8 cellular contexts compared by ENCODE assay signal in genomic region chr2:191013876-191014652, GRCh38. TPM values are rescaled to one million over a fixed set of nuclear protein-coding genes. Genes with fewer than 3 reads are reported as not detected.
DNase-seq lines count a peak whose midpoint lies in the region; ATAC-seq and TF ChIP-seq lines count a peak whose summit lies in the region.

STAT1 (minus strand) TSS chr2:191014171; CDS start chr2:191010003, 4,168 bp downstream.

- intact Hi-C loops in stomach (cut with DNase I; ENCODE audit: low total_unique reads) = no loop called here

- H3K36me3 ChIP-seq in RWPE2 (ENCODE audit: low read depth) (peaks cover 31% of the 10 kb centered on the region), neural cell (ENCODE audit: insufficient read depth, low read length) (no peaks in the 10 kb centered on the region), stomach (peaks cover 0 to 30% (median 17%) of the 10 kb centered on the region in 4 donors)

- peak in 2 of 4 donors; percentile 35 to 87 for TF ChIP-seq POLR2A in stomach (IDR thresholded peaks at IDR 0.05)

- peak within 1 kb of the TSS; percentile 87 for H3K4me2 ChIP-seq in neural cell (ENCODE audit: low read length)

- H3K79me2 ChIP-seq in neural cell (replicated peaks; ENCODE audit: insufficient read depth, low read length) = no peaks in the 10 kb centered on the region

- peaks cover 10% of the 10 kb centered on the region for H3K4me1 ChIP-seq in RWPE2 (ENCODE audit: insufficient read depth, poor library complexity, severe bottlenecking)
- H3K4me1 ChIP-seq in stomach = peaks cover 19 to 56% (median 29%) of the 10 kb centered on the region in 4 donors

- peak; percentile 93 for ATAC-seq in RWPE2 (ENCODE audit: low read depth)

- TF ChIP-seq EP300 in neural cell (conservative IDR thresholded peaks at IDR 0.05; ENCODE audit: poor library complexity, severe bottlenecking) (peak; percentile 98), stomach (IDR thresholded peaks at IDR 0.05) (peak; percentile 72)

- H3K9me3 ChIP-seq in RWPE2 (ENCODE audit: severe bottlenecking) = no peaks in the 10 kb centered on the region
- no peaks in the 10 kb centered on the region for H3K9me3 ChIP-seq in neural cell (ENCODE audit: low read length)
- no peaks in the 10 kb centered on the region for H3K9me3 ChIP-seq in stomach

- peak; percentile 39 for TF ChIP-seq RAD21 in neural cell (conservative IDR thresholded peaks at IDR 0.05)

- peak within 1 kb of the TSS; percentile 65 for H3K9ac ChIP-seq in neural cell (ENCODE audit: low read length)

- no peaks in the 10 kb centered on the region for H4K20me1 ChIP-seq in neural cell (ENCODE audit: insufficient read depth)

- no peaks in the 10 kb centered on the region for H3K9me2 ChIP-seq in neural cell (ENCODE audit: insufficient read depth, low read length)

- WGBS in stomach, 5 donors = 0 to 1% (median 1%) methylated on average over 40 to 74 of the region's 74 CpGs

- no peaks in the 10 kb centered on the region for H3K27me3 ChIP-seq in RWPE2 (ENCODE audit: insufficient read depth, poor library complexity, severe bottlenecking)
- H3K27me3 ChIP-seq in neural cell (ENCODE audit: insufficient read depth, low read depth, low read length) = peaks cover 7% of the 10 kb centered on the region
- no peaks in the 10 kb centered on the region for H3K27me3 ChIP-seq in stomach

- no peaks in the 10 kb centered on the region for H3F3A ChIP-seq in neural cell (ENCODE audit: insufficient read depth, low read length, poor library complexity, severe bottlenecking)

- TF ChIP-seq CTCF in LNCaP clone FGC (IDR thresholded peaks at IDR 0.05; ENCODE audit: control insufficient read depth, extremely low read depth, insufficient read depth) (no peak), RWPE2 (IDR thresholded peaks at IDR 0.05; ENCODE audit: poor library complexity, severe bottlenecking) (no peak), fibroblast of villous mesenchyme (IDR thresholded peaks at IDR 0.05; ENCODE audit: insufficient read depth, low read depth, low read length) (no peak), neural cell (IDR thresholded peaks at IDR 0.05; ENCODE audit: poor library complexity, severe bottlenecking) (peak; percentile 42), stomach (IDR thresholded peaks at IDR 0.05) (peak in 2 of 7 experiments; percentile 19 to 24)

- DNase-seq in ELR (ENCODE audit: low read depth) (peak; percentile 93), H4 (ENCODE audit: low spot score) (peak; percentile 83), LNCaP clone FGC (ENCODE audit: low read depth) (peak; percentile 46), RWPE2 (ENCODE audit: low spot score) (peak; percentile 82), fibroblast of villous mesenchyme (ENCODE audit: low read depth) (peak; percentile 96), stomach (peak; percentile 94)
- peak; percentile 94 for DNase-seq in activated T-helper 9 cell treated with anti-CD3 and anti-CD28 coated beads, Interleukin-2, amount 50 U/mL, for 16 hours (ENCODE audit: low read depth)

- peak within 1 kb of the TSS; percentile 97 for H2AFZ ChIP-seq in neural cell (ENCODE audit: low read depth, low read length)

- peak within 1 kb of the TSS; percentile 42 for H3K27ac ChIP-seq in RWPE2 (ENCODE audit: poor library complexity, severe bottlenecking)
- peak within 1 kb of the TSS; percentile 45 for H3K27ac ChIP-seq in neural cell (ENCODE audit: low read length)
- peak within 1 kb of the TSS; percentile 92 to 96 (median 95) for H3K27ac ChIP-seq in stomach

- H3K4me3 ChIP-seq in LNCaP clone FGC (ENCODE audit: low read depth, low read length) (peak within 1 kb of the TSS; percentile 87), RWPE2 (ENCODE audit: severe bottlenecking) (peak within 1 kb of the TSS; percentile 93), fibroblast of villous mesenchyme (ENCODE audit: low read depth, low read length) (peak within 1 kb of the TSS; percentile 66), neural cell (ENCODE audit: low read length) (peak within 1 kb of the TSS; percentile 96), stomach (peak within 1 kb of the TSS; percentile 77 to 88 (median 84))

TF ChIP-seq in neural cell, 6 proteins besides CTCF, POLR2A, EP300 and RAD21:
- no peak for TF ChIP-seq EZH2 (IDR thresholded peaks at IDR 0.05; ENCODE audit: borderline replicate concordance, insufficient read depth, low read length, poor library complexity, severe bottlenecking)
- TF ChIP-seq SMC3 (conservative IDR thresholded peaks at IDR 0.05; ENCODE audit: poor library complexity) = peak; percentile 51
- peak; percentile 36 for TF ChIP-seq TAF1 (IDR thresholded peaks at IDR 0.05; ENCODE audit: low read depth)
- TF ChIP-seq POLR2AphosphoS5 (IDR thresholded peaks at IDR 0.05) = peak; percentile 74
- TF ChIP-seq MXI1 (conservative IDR thresholded peaks at IDR 0.05; ENCODE audit: poor library complexity, severe bottlenecking) = peak; percentile 90
- TF ChIP-seq, protein P1, sequence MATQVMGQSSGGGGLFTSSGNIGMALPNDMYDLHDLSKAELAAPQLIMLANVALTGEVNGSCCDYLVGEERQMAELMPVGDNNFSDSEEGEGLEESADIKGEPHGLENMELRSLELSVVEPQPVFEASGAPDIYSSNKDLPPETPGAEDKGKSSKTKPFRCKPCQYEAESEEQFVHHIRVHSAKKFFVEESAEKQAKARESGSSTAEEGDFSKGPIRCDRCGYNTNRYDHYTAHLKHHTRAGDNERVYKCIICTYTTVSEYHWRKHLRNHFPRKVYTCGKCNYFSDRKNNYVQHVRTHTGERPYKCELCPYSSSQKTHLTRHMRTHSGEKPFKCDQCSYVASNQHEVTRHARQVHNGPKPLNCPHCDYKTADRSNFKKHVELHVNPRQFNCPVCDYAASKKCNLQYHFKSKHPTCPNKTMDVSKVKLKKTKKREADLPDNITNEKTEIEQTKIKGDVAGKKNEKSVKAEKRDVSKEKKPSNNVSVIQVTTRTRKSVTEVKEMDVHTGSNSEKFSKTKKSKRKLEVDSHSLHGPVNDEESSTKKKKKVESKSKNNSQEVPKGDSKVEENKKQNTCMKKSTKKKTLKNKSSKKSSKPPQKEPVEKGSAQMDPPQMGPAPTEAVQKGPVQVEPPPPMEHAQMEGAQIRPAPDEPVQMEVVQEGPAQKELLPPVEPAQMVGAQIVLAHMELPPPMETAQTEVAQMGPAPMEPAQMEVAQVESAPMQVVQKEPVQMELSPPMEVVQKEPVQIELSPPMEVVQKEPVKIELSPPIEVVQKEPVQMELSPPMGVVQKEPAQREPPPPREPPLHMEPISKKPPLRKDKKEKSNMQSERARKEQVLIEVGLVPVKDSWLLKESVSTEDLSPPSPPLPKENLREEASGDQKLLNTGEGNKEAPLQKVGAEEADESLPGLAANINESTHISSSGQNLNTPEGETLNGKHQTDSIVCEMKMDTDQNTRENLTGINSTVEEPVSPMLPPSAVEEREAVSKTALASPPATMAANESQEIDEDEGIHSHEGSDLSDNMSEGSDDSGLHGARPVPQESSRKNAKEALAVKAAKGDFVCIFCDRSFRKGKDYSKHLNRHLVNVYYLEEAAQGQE (IDR thresholded peaks at IDR 0.05; ENCODE audit: borderline replicate concordance) = peak; percentile 56

RNA-seq across cellular contexts. Expression of gene STAT1, which starts in this region (rescaled TPM):
- total RNA-seq in H4 (2014; rRNA removed; shearing (Covaris generic)) = 88.6 and 110 TPM in 2 replicates
- 116 and 132 TPM in 2 replicates for total RNA-seq in fibroblast of villous mesenchyme
- polyA plus RNA-seq in neural cell = 4.2 and 4.9 TPM in 2 replicates
- 10.2 and 14.4 TPM in 2 replicates for polyA minus RNA-seq in neural cell
- total RNA-seq in stomach = 100 to 1,000 TPM in 1 of 5 donors, 10 to 100 TPM in 4; 45.8 to 289 (median 80.4) TPM
- 10 to 100 TPM; 23.2 to 36.1 (median 25.4) TPM for polyA plus RNA-seq in stomach

Comparison
In these comparisons a context has a peak if more than half of its experiments do, and no peak if none do; other contexts are left out.
1. Peak in every context shown above with its lines: DNase-seq, ATAC-seq, H3K4me3 ChIP-seq and H3K27ac ChIP-seq.
2. DNase-seq: peak in every context shown above with its lines; median percentile 96 in fibroblast of villous mesenchyme; 94 in activated T-helper 9 cell treated with anti-CD3 and anti-CD28 coated beads, Interleukin-2, amount 50 U/mL, for 16 hours; 94 in stomach; 93 in ELR; 83 in H4; 82 in RWPE2; 46 in LNCaP clone FGC.
3. H3K27ac ChIP-seq: peak in every context shown above with its lines; median percentile 95 in stomach; 45 in neural cell; 42 in RWPE2.